In the genomic region with DNA sequence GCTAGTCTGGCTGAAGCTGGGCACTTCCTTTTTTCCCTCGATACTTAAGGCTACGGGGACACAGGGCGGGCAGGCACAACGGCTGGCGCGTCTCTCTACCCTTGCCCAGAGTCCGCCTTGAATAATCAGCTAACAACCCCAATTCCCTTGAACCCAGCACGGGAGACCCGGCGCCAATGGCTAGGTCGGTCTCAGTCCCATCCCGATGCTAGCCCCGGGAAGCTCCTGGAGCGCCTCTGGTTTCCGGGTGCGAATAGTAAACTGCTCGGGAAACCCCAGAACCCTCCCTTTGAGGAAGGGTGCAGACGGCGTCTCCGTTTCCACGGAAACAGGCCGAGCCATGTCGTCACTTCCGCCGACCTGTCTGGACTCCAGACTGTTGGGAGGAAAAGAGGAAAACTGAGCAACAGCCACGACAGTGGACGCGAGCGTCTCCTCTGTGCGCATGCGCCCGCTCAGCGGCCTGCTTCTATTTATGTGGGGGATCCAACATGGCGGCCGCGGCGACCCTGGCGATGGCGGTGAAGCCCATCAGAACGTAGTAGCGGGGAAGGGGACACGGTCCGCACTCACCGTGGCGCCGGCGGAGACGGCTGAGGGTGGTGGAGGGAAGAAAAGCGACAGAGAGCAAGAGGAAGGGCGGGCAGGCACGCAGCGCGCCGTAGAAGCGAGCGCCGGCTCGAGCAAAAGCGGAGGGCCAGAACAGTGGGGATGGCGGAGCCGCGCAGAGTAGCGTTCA, we compare ENCODE assay signal across 8 cellular contexts. TPM values are rescaled to one million over a fixed set of nuclear protein-coding genes. Genes with fewer than 3 reads are reported as not detected.
DNase-seq lines count a peak whose midpoint lies in the region; ATAC-seq and TF ChIP-seq lines count a peak whose summit lies in the region.

A gene (plus strand): TSS at position 464 of the 739 bp plus-strand sequence. CDS start 248 bp downstream, at position 712.

- CTCF ChIA-PET in PC-9 (lab: Charles Lee), result no interaction called here

- H3K9me3 ChIP-seq in PC-9 (ENCODE audit: insufficient read depth, low read depth) (no peaks in the 10 kb centered on the region), esophagus (ENCODE audit: control insufficient read depth in 2 of 2, insufficient read depth in 1 of 2, low read depth in 1 of 2, low read length in 1 of 2) (no peaks in the 10 kb centered on the region), mucosa of stomach (ENCODE audit: control insufficient read depth, low read length) (no peaks in the 10 kb centered on the region)

- peak within 1 kb of the TSS; percentile 83 for H3K4me2 ChIP-seq in PC-9

- WGBS in esophagus, 2 donors, result 0% methylated on average over 63 of the region's 63 CpGs

- no peak for TF ChIP-seq CTCF in PC-9 (conservative IDR thresholded peaks at IDR 0.05)

- H3K36me3 ChIP-seq in PC-9 (ENCODE audit: low read depth) (no peaks in the 10 kb centered on the region), esophagus (ENCODE audit: control insufficient read depth in 2 of 2, insufficient read depth in 2 of 2, low read length in 1 of 2) (no peaks in the 10 kb centered on the region), mucosa of stomach (ENCODE audit: control insufficient read depth, insufficient read depth, low read length) (no peaks in the 10 kb centered on the region)

- peaks cover 37% of the 10 kb centered on the region for H3K4me1 ChIP-seq in PC-9 (replicated peaks; ENCODE audit: insufficient read depth)
- H3K4me1 ChIP-seq in esophagus (ENCODE audit: control insufficient read depth in 2 of 2, insufficient read depth in 2 of 2, low read length in 1 of 2), result no peaks in the 10 kb centered on the region
- H3K4me1 ChIP-seq in mucosa of stomach (ENCODE audit: control insufficient read depth, insufficient read depth, low read length), result peaks cover 17% of the 10 kb centered on the region

- POLR2A ChIA-PET in PC-9 (lab: Charles Lee; ENCODE audit: unreplicated experiment), result interaction anchor here (0.6 kb wide), 1 partner anchor 95 kb away, joined by 3 read pairs; no protein-coding TSS in a partner anchor

- peak within 1 kb of the TSS; percentile 100 for H2AFZ ChIP-seq in PC-9

- intact Hi-C loops in PC-9 (cut with micrococcal nuclease; ENCODE audit: unreplicated experiment), result loop anchor here (1.0 to 10.0 kb wide), 5 partner anchors 99 to 1654 kb away; a partner anchor contains a TSS

- peaks cover 14% of the 10 kb centered on the region for H4K20me1 ChIP-seq in PC-9 (ENCODE audit: insufficient read depth)

- peaks cover 22% of the 10 kb centered on the region; the same call in 1 of the 2 replicates for H3F3A ChIP-seq in PC-9 (ENCODE audit: insufficient read depth, low read depth)

- H3K9ac ChIP-seq in mucosa of stomach (ENCODE audit: low read length), result peak within 1 kb of the TSS; percentile 92

- no peaks in the 10 kb centered on the region for H3K9me2 ChIP-seq in PC-9 (ENCODE audit: insufficient read depth)

- DNase-seq in DMS153 (lab: John Stamatoyannopoulos, UW) (peak; percentile 93), PC-9 (peak; percentile 97)
- DNase-seq in Jurkat, Clone E6-1 (ENCODE audit: low read depth, low spot score), result peak; percentile 94
- DNase-seq in activated T-cell treated with anti-CD3 and anti-CD28 coated beads, Interleukin-2, amount 50 U/mL, for 1 hour, result peak; percentile 91
- DNase-seq in stimulated activated CD8-positive, alpha-beta memory T cell treated with anti-CD3 and anti-CD28 coated beads, Interleukin-7, amount 100 ng/mL, for 1 hour (ENCODE audit: low read depth in 2 of 2), result peak; percentile 75 to 82

- H3K27ac ChIP-seq in PC-9 (peak within 1 kb of the TSS; percentile 41), esophagus (ENCODE audit: low read depth in 2 of 2, low read length in 1 of 2) (peak within 1 kb of the TSS; percentile 95 to 96)

- no peaks in the 10 kb centered on the region for H3K27me3 ChIP-seq in PC-9 (ENCODE audit: insufficient read depth, low read depth)
- H3K27me3 ChIP-seq in esophagus (ENCODE audit: control insufficient read depth in 1 of 2, insufficient read depth in 2 of 2, low read length in 2 of 2), result no peaks in the 10 kb centered on the region
- no peaks in the 10 kb centered on the region for H3K27me3 ChIP-seq in mucosa of stomach (ENCODE audit: control insufficient read depth, insufficient read depth, low read length)

- peak within 1 kb of the TSS; percentile 89 for H3K4me3 ChIP-seq in Jurkat, Clone E6-1 (ENCODE audit: low read length)
- peak within 1 kb of the TSS; percentile 98 for H3K4me3 ChIP-seq in PC-9
- H3K4me3 ChIP-seq in esophagus (ENCODE audit: low read depth in 1 of 2, low read length in 2 of 2), result peak within 1 kb of the TSS; percentile 89 to 100
- peak within 1 kb of the TSS; percentile 64 for H3K4me3 ChIP-seq in mucosa of stomach (ENCODE audit: low read length)

- BruUV-seq in PC-9 (replicated peaks; lab: Mats Ljungman, UMichigan), result no TSS peak

- ATAC-seq in GM21619 (IDR thresholded peaks at IDR 0.05; ENCODE audit: unreplicated experiment), result peak; percentile 91

- peaks cover 37% of the 10 kb centered on the region for H3K79me2 ChIP-seq in PC-9 (ENCODE audit: low read depth)

RNA-seq across cellular contexts. Expression of the gene that starts here (rescaled TPM):
- polyA plus RNA-seq in Jurkat, Clone E6-1 (2012; ENCODE audit: insufficient read depth, insufficient read length), result 2.2 TPM
- 20.3 and 34.1 TPM in 2 replicates for total RNA-seq in PC-9 (2021)
- polyA plus RNA-seq in esophagus, result 1 to 10 TPM; 1.4 to 3.0 TPM

Comparison
In these comparisons a context has a peak if more than half of its experiments do, and no peak if none do; other contexts are left out.
1. Peak in every context shown above with its lines: DNase-seq, ATAC-seq, H3K4me3 ChIP-seq and H3K27ac ChIP-seq.